Comparison of ENCODE assay signal across 21 cellular contexts in the genomic region with DNA sequence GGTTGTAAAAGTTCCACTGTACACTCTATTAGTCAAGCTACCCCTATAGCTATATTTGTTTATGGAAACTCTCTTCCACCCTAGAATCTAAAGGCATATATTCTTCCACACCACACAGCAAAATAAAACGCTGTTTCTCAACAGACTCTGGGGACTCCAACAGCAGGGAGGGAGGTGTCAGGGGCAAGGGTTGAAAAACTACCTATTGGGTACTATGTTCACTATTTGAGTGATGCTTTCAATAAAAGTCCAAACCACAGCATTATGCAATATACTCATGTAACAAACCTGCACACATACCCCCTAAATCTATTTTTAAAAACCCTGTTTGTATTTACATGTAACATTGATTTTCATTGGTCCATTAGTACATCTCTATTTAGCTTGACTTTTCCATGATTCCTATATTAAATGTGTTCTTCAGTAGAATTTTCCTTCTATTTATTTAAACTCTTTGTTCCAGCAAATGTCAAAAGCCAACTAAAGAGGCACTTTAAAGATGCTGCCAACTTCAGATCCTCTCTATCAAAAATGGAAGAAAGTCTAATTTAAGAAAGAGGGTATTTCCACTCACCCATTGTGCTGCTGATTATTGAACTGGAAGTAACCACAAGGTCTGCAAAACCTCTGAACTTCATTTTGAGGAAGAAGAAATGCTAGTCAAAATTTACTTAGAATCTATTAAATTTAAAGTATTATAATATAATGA. TPM values are rescaled to one million over a fixed set of nuclear protein-coding genes. Genes with fewer than 3 reads are reported as not detected.
DNase-seq lines count a peak whose midpoint lies in the region; ATAC-seq and TF ChIP-seq lines count a peak whose summit lies in the region.
"Had no signal": no experiment of that assay in that cellular context is flagged by ENCODE, and none has a peak within 500 bp of the region (broad histone marks: within the 10 kb centered on the region; RNA-seq: fewer than 3 reads in every experiment).

No MANE protein-coding gene starts in this region.

- peak; percentile 62 for ATAC-seq in GM19397 (IDR thresholded peaks at IDR 0.05; ENCODE audit: unreplicated experiment)
- peak; percentile 66 for ATAC-seq in HG02870 (IDR thresholded peaks at IDR 0.05; ENCODE audit: unreplicated experiment)
- peak; percentile 68 for ATAC-seq in HG03520 (IDR thresholded peaks at IDR 0.05; ENCODE audit: unreplicated experiment)
- ATAC-seq: Panc1 had no signal

- no peak overlapping the region for H3K4me3 ChIP-seq in GM06990 (replicated peaks; ENCODE audit: low read depth, low read length)
- H3K4me3 ChIP-seq in SJCRH30: no peak overlapping the region
- no peak overlapping the region for H3K4me3 ChIP-seq in right atrium auricular region
- H3K4me3 ChIP-seq: ascending aorta had no signal

- no peaks in the 10 kb centered on the region for H3K4me1 ChIP-seq in SJCRH30
- H3K4me1 ChIP-seq in right atrium auricular region: no peaks in the 10 kb centered on the region
- H3K4me1 ChIP-seq: ascending aorta had no signal

- no peaks in the 10 kb centered on the region for H3K9me3 ChIP-seq in SJCRH30 (replicated peaks)
- no peaks in the 10 kb centered on the region for H3K9me3 ChIP-seq in right atrium auricular region
- H3K9me3 ChIP-seq: ascending aorta had no signal

- DNase-seq in GM06990 (ENCODE audit: extremely low read depth, insufficient read length) (peak; percentile 52), NCI-H187 (lab: John Stamatoyannopoulos, UW) (no peak), SJCRH30 (no peak), superior temporal gyrus (ENCODE audit: extremely low spot score) (no peak), right atrium auricular region (ENCODE audit: low spot score) (no peak)
- DNase-seq: activated effector memory CD4-positive, alpha-beta T cell treated with Interleukin-2 at 50 U/mL for 16 hours; COR-L47; GDM1; GOT3; Karpas-422; NCI-H187 treated with DMSO at 0.1 percent for 48 hours; NCI-H524; stimulated activated naive CD4-positive, alpha-beta T cell had no signal

- TF ChIP-seq CTCF in GM06990 (IDR thresholded peaks at IDR 0.05; ENCODE audit: insufficient read depth, low read length, poor library complexity, severe bottlenecking) (no peak), right atrium auricular region (IDR thresholded peaks at IDR 0.05) (no peak)

- H3K36me3 ChIP-seq in GM06990 (ENCODE audit: control insufficient read depth, insufficient read depth, low read length) (no peaks in the 10 kb centered on the region), SJCRH30 (no peaks in the 10 kb centered on the region), right atrium auricular region (no peaks in the 10 kb centered on the region)
- H3K36me3 ChIP-seq: ascending aorta had no signal

- H3K27ac ChIP-seq in SJCRH30: no peak overlapping the region
- no peak overlapping the region for H3K27ac ChIP-seq in right atrium auricular region
- H3K27ac ChIP-seq: ascending aorta, epithelial cell of prostate, VCaP had no signal

- H3K27me3 ChIP-seq in GM06990 (replicated peaks; ENCODE audit: control insufficient read depth, insufficient read depth, low read length) (no peaks in the 10 kb centered on the region), SJCRH30 (no peaks in the 10 kb centered on the region), right atrium auricular region (no peaks in the 10 kb centered on the region)
- H3K27me3 ChIP-seq: ascending aorta had no signal

RNA-seq across cellular contexts. Expression of gene RGS7, which starts 26.2 kb away (rescaled TPM):
- 0.16 TPM in 1 of 2 replicates, not detected in the other for total RNA-seq in SJCRH30 (2014; rRNA removed; shearing (Covaris generic))
- not detected for total RNA-seq in right atrium auricular region
- total RNA-seq: activated CD8-positive, alpha-beta memory T cell treated with anti-CD3 and anti-CD28 coated beads for 36 hours; ascending aorta had no signal
